ENCODE assay signal across 9 cellular contexts in genomic region chr10:30980951-30981616, GRCh38.
A peak's percentile ranks its signal among the peaks of the same experiment; 100 is the strongest.
DNase-seq lines count a peak whose midpoint lies in the region; ATAC-seq and TF ChIP-seq lines count a peak whose summit lies in the region.
"Had no signal": no experiment of that assay in that cellular context is flagged by ENCODE, and none has a peak within 500 bp of the region (broad histone marks: within the 10 kb centered on the region; RNA-seq: fewer than 3 reads in every experiment).

No MANE protein-coding gene starts in this region.

- peaks cover 15% of the 10 kb centered on the region for H3K4me1 Mint-ChIP-seq in nephron

- TF ChIP-seq CTCF in fibroblast of mammary gland (conservative IDR thresholded peaks at IDR 0.05; ENCODE audit: control insufficient read depth, insufficient read depth, low read depth, low read length) (no peak), nephron (IDR thresholded peaks at IDR 0.05; ENCODE audit: unreplicated experiment in 3 of 3) (no peak)

- DNase-seq in AG20443 (ENCODE audit: low spot score), result peak; percentile 50
- peak; percentile 46 for DNase-seq in NCI-H2196 (lab: John Stamatoyannopoulos, UW; ENCODE audit: unreplicated experiment)
- peak; percentile 94 for DNase-seq in fibroblast of mammary gland (ENCODE audit: low read depth)
- no peak for DNase-seq in DMS79 treated with DMSO at 0.1 percent for 48 hours (lab: John Stamatoyannopoulos, UW)
- DNase-seq in activated CD4-positive, CD25-positive, alpha-beta regulatory T cell (lab: John Stamatoyannopoulos, UW), result no peak

- H3K4me3 ChIP-seq in fibroblast of mammary gland (ENCODE audit: control insufficient read depth, low read depth, low read length), result no peak overlapping the region
- H3K4me3 ChIP-seq: BLaER1 had no signal

- H3K27ac Mint-ChIP-seq in nephron, result peak overlapping the region in 2 of 3 experiments; percentile 14 to 30

- no peaks in the 10 kb centered on the region for H3K27me3 Mint-ChIP-seq in nephron (ENCODE audit: low read depth)

- H3K9me3 Mint-ChIP-seq in nephron, result peaks cover 18% of the 10 kb centered on the region

- H3K36me3 Mint-ChIP-seq in nephron (ENCODE audit: low read depth), result peaks cover 11% of the 10 kb centered on the region

- ATAC-seq in GM19023 (IDR thresholded peaks at IDR 0.05; ENCODE audit: unreplicated experiment), result no peak
- ATAC-seq in HG02571 (IDR thresholded peaks at IDR 0.05; ENCODE audit: unreplicated experiment), result no peak

- H3K4me3 Mint-ChIP-seq in nephron, result no peak overlapping the region

Comparison
In these comparisons a context has a peak if more than half of its experiments do, and no peak if none do; other contexts are left out.
1. DNase-seq: peak in AG20443 (single experiment), NCI-H2196 (single experiment) and fibroblast of mammary gland (single experiment); none in DMS79 treated with DMSO at 0.1 percent for 48 hours (single experiment) and activated CD4-positive, CD25-positive, alpha-beta regulatory T cell (0 of 4).